ENCODE assay signal across 1 cellular context in genomic region chr14:71231521-71232393, GRCh38.
TF ChIP-seq lines count a peak whose summit lies in the region.

No MANE protein-coding gene starts in this region.

TF ChIP-seq in GM12878, 131 proteins besides CTCF, POLR2A, EP300 and RAD21 (continued from another document):
- TF ChIP-seq PKNOX1 (IDR thresholded peaks at IDR 0.05) (0 out of 2 replicates have a peak, but pooled peaks have one; percentile 33), NBN (IDR thresholded peaks at IDR 0.05) (no peak), SPI1 (IDR thresholded peaks at IDR 0.05; ENCODE audit: borderline replicate concordance, insufficient read depth, low read depth, low read length) (peak; percentile 58; the same call in 1 of the 2 replicates), E2F4 (IDR thresholded peaks at IDR 0.05; ENCODE audit: low read depth, low read length) (no peak), DPF2 (IDR thresholded peaks at IDR 0.05) (peak; percentile 41; the same call in 1 of the 2 replicates), MLLT1 (IDR thresholded peaks at IDR 0.05) (peak; percentile 57), BCL11A (IDR thresholded peaks at IDR 0.05; ENCODE audit: low read depth, low read length) (no peak), TCF12 (IDR thresholded peaks at IDR 0.05; ENCODE audit: low read depth, low read length) (no peak), MTA2 (IDR thresholded peaks at IDR 0.05; ENCODE audit: low read depth) (no peak), E4F1 (IDR thresholded peaks at IDR 0.05; ENCODE audit: borderline replicate concordance, partially characterized antibody) (no peak), ATF7 (IDR thresholded peaks at IDR 0.05; ENCODE audit: low read depth) (no peak), FOS (IDR thresholded peaks at IDR 0.05; ENCODE audit: borderline replicate concordance, extremely low read depth, insufficient read length) (no peak), IKZF1 (conservative IDR thresholded peaks at IDR 0.05) (0 out of 2 replicates have a peak, but pooled peaks have one; percentile 14), GATAD2B (conservative IDR thresholded peaks at IDR 0.05; ENCODE audit: low read depth) (0 out of 2 replicates have a peak, but pooled peaks have one; percentile 21), MEF2B (IDR thresholded peaks at IDR 0.05; ENCODE audit: partially characterized antibody, poor library complexity, severe bottlenecking) (no peak), KAT2A (conservative IDR thresholded peaks at IDR 0.05; ENCODE audit: control insufficient read depth, low read depth, low read length) (no peak)
